Comparison of ENCODE assay signal across 14 cellular contexts in the genomic region with DNA sequence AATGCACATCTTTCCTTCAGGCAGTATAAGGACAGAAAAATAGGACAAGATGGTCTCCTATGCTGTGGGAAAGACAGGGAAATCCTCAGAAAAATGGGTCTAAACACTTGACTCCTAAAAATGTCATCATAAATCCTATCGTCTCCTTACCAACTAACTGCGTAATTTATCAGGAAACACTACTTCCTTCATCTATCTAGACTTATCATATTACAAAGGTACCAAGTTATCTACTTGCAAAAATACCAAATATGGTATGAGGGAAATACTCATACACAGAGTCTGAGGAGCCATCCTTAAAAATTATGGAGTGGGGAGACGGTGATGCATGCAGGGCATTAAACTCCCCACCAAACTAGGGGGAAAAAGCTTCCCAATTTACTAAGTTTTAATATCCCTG. TPM values are rescaled to one million over a fixed set of nuclear protein-coding genes. Genes with fewer than 3 reads are reported as not detected.
DNase-seq lines count a peak whose midpoint lies in the region; ATAC-seq and TF ChIP-seq lines count a peak whose summit lies in the region.
"Had no signal": no experiment of that assay in that cellular context is flagged by ENCODE, and none has a peak within 500 bp of the region (broad histone marks: within the 10 kb centered on the region; RNA-seq: fewer than 3 reads in every experiment).

No MANE protein-coding gene starts in this region.

- no peak for ATAC-seq in activated naive CD4-positive, alpha-beta T cell treated with anti-CD3 and anti-CD28 coated beads, Interleukin-2, amount 50 U/mL, for 72 hours
- ATAC-seq in PC-3 (no peak), body of pancreas (no peak), GM18907 (IDR thresholded peaks at IDR 0.05; ENCODE audit: unreplicated experiment) (no peak)
- ATAC-seq in effector memory CD8-positive, alpha-beta T cell (replicated peaks) = no peak
- ATAC-seq: esophagus mucosa, left ventricle myocardium superior had no signal

- TF ChIP-seq CTCF in PC-3 (conservative IDR thresholded peaks at IDR 0.05; ENCODE audit: low read depth, low read length) (no peak), type B pancreatic cell (conservative IDR thresholded peaks at IDR 0.05) (no peak), body of pancreas (IDR thresholded peaks at IDR 0.05) (no peak)

- peaks cover 61 to 82% of the 10 kb centered on the region in 2 donors for H3K4me1 Mint-ChIP-seq in effector memory CD8-positive, alpha-beta T cell (ENCODE audit: low read depth in 2 of 2)
- H3K4me1 Mint-ChIP-seq in type B pancreatic cell (ENCODE audit: unreplicated experiment) = peaks cover 54% of the 10 kb centered on the region

- no peaks in the 10 kb centered on the region for H3K9me2 ChIP-seq in PC-3 (replicated peaks; ENCODE audit: low read length)

- WGBS in body of pancreas, 2 donors = 40 to 45% methylated on average over 3 of the region's 3 CpGs

- no peak overlapping the region for H2AFZ ChIP-seq in PC-3 (ENCODE audit: low read length)

- H3K9ac ChIP-seq in PC-3 (ENCODE audit: low read length) = no peak overlapping the region

- H3K36me3 Mint-ChIP-seq in activated naive CD4-positive, alpha-beta T cell treated with anti-CD3 and anti-CD28 coated beads, Interleukin-2, amount 50 U/mL, for 72 hours = peaks cover 0 to 23% of the 10 kb centered on the region in 2 donors
- H3K36me3 Mint-ChIP-seq in effector memory CD8-positive, alpha-beta T cell (ENCODE audit: insufficient read depth) = peaks cover 8% of the 10 kb centered on the region
- peaks cover 8% of the 10 kb centered on the region for H3K36me3 Mint-ChIP-seq in type B pancreatic cell

- H3K36me3 ChIP-seq in PC-3 (ENCODE audit: low read depth, low read length) (0 out of 2 replicates have a peak, but pooled peaks cover 4% of the 10 kb centered on the region), body of pancreas (replicated peaks in 1 of 2; ENCODE audit: insufficient read depth in 1 of 2, low read depth in 2 of 2) (no peaks in the 10 kb centered on the region)
- H3K36me3 ChIP-seq: uterus had no signal

- H3K27ac ChIP-seq in PC-3 (ENCODE audit: low read length) (no peak overlapping the region), body of pancreas (peak overlapping the region in 1 of 4 donors; percentile 16)
- H3K27ac ChIP-seq: SJCRH30, uterus had no signal

- POLR2A ChIA-PET in PC-3 (lab: Charles Lee; ENCODE audit: unreplicated experiment) = no interaction called here

- no peaks in the 10 kb centered on the region for H3F3A ChIP-seq in PC-3 (ENCODE audit: low read length, unreplicated experiment)

- H3K27me3 ChIP-seq in PC-3 (ENCODE audit: low read length) (no peaks in the 10 kb centered on the region), body of pancreas (no peaks in the 10 kb centered on the region)
- H3K27me3 ChIP-seq: SJCRH30, uterus had no signal

- H3K27ac Mint-ChIP-seq in activated naive CD4-positive, alpha-beta T cell treated with anti-CD3 and anti-CD28 coated beads, Interleukin-2, amount 50 U/mL, for 72 hours = peak overlapping the region; percentile 27 to 40
- H3K27ac Mint-ChIP-seq in effector memory CD8-positive, alpha-beta T cell = peak overlapping the region; percentile 74 to 85
- H3K27ac Mint-ChIP-seq in type B pancreatic cell = peak overlapping the region; percentile 53

- peaks cover 68% of the 10 kb centered on the region for H4K20me1 ChIP-seq in PC-3 (ENCODE audit: low read length)

- H3K4me3 ChIP-seq in PC-3 (ENCODE audit: low read length) (no peak overlapping the region), body of pancreas (no peak overlapping the region)
- H3K4me3 ChIP-seq: SJCRH30, uterus had no signal

- H3K9me3 Mint-ChIP-seq in activated naive CD4-positive, alpha-beta T cell treated with anti-CD3 and anti-CD28 coated beads, Interleukin-2, amount 50 U/mL, for 72 hours = no peaks in the 10 kb centered on the region
- H3K9me3 Mint-ChIP-seq in effector memory CD8-positive, alpha-beta T cell = no peaks in the 10 kb centered on the region
- H3K9me3 Mint-ChIP-seq in type B pancreatic cell = no peaks in the 10 kb centered on the region

- CTCF ChIA-PET in PC-3 (lab: Charles Lee) = interaction anchor here (0.6 kb wide), 1 partner anchor 600 kb away, joined by 3 read pairs; no protein-coding TSS in a partner anchor

- peak overlapping the region; percentile 1; the same call in 1 of the 2 replicates for H3K4me2 ChIP-seq in PC-3 (ENCODE audit: low read length)

- H3K4me1 ChIP-seq in PC-3 (ENCODE audit: insufficient read depth, low read length) (peaks cover 58% of the 10 kb centered on the region), body of pancreas (peaks cover 62% of the 10 kb centered on the region)

- intact Hi-C loops in PC-3 (cut with micrococcal nuclease) = no loop called here
- intact Hi-C loops in body of pancreas (cut with DNase I) = no loop called here

- no TSS peak for BruUV-seq in PC-3 (replicated peaks; lab: Mats Ljungman, UMichigan)

- H3K4me3 Mint-ChIP-seq in effector memory CD8-positive, alpha-beta T cell = peak overlapping the region; percentile 18 to 33
- H3K4me3 Mint-ChIP-seq in type B pancreatic cell = no peak overlapping the region

- DNase-seq in activated naive CD4-positive, alpha-beta T cell treated with anti-CD3 and anti-CD28 coated beads, Interleukin-2, amount 50 U/mL, for 72 hours (ENCODE audit: low spot score in 2 of 2) = no peak
- no peak for DNase-seq in activated naive CD4-positive, alpha-beta T cell (lab: John Stamatoyannopoulos, UW)
- DNase-seq in PC-3 (peak; percentile 19), type B pancreatic cell (ENCODE audit: extremely low spot score, unreplicated experiment) (no peak), body of pancreas (no peak), T1000 (lab: John Stamatoyannopoulos, UW) (no peak)
- no peak for DNase-seq in effector memory CD8-positive, alpha-beta T cell
- DNase-seq: activated gamma-delta T cell, left ventricle myocardium superior, NCI-H1694 treated with DMSO at 0.1 percent for 48 hours, SJCRH30, uterus had no signal

- H3K79me2 ChIP-seq in PC-3 (ENCODE audit: low read length) = peaks cover 94% of the 10 kb centered on the region

- no peaks in the 10 kb centered on the region for H3K27me3 Mint-ChIP-seq in effector memory CD8-positive, alpha-beta T cell
- no peaks in the 10 kb centered on the region for H3K27me3 Mint-ChIP-seq in type B pancreatic cell

- no peaks in the 10 kb centered on the region for H3K9me3 ChIP-seq in PC-3 (ENCODE audit: low read length)
- H3K9me3 ChIP-seq in body of pancreas = no peaks in the 10 kb centered on the region
- H3K9me3 ChIP-seq: SJCRH30, uterus had no signal

- no peak for TF ChIP-seq POLR2A in body of pancreas (IDR thresholded peaks at IDR 0.05)

RNA-seq across cellular contexts. Expression of a gene that starts 44.1 kb away (rescaled TPM):
- 100 to 1,000 TPM; 163 to 180 TPM for total RNA-seq in activated naive CD4-positive, alpha-beta T cell treated with anti-CD3 and anti-CD28 coated beads, Interleukin-2, amount 50 U/mL, for 72 hours
- total RNA-seq in PC-3 (2014; rRNA removed) = 224 and 282 TPM in 2 replicates
- 65.3 and 76.0 TPM in 2 replicates for total RNA-seq in type B pancreatic cell (ENCODE audit: low replicate concordance)
- 100 to 1,000 TPM in 1 of 2 donors, 10 to 100 TPM in 1; 51.9 to 118 TPM for total RNA-seq in body of pancreas
